Comparison of ENCODE assay signal across 1 cellular context in genomic region chr14:105398726-105399440, GRCh38.
TF ChIP-seq lines count a peak whose summit lies in the region.

No MANE protein-coding gene starts in this region.

TF ChIP-seq in HepG2, 621 proteins besides CTCF, POLR2A, EP300 and RAD21 (continued from another document):
- no peak for TF ChIP-seq PRMT3 (CRISPR knock-in tag; IDR thresholded peaks at IDR 0.05; ENCODE audit: borderline replicate concordance, low read depth)
- no peak for TF ChIP-seq SRSF4 (IDR thresholded peaks at IDR 0.05; ENCODE audit: low read depth, low read length, poor library complexity, severe bottlenecking)
- peak in 1 of 2 experiments; percentile 81; a peak in 2 of 4 replicates for TF ChIP-seq HMGXB4 (CRISPR knock-in tag; IDR thresholded peaks at IDR 0.05; ENCODE audit: borderline replicate concordance in 1 of 2, low read depth in 1 of 2)
- no peak for TF ChIP-seq ZNF24 (IDR thresholded peaks at IDR 0.05)
- TF ChIP-seq ZNF274 (CRISPR knock-in tag; IDR thresholded peaks at IDR 0.05) = peak; percentile 83; the same call in 1 of the 2 replicates
- TF ChIP-seq GPN1 (CRISPR knock-in tag; IDR thresholded peaks at IDR 0.05; ENCODE audit: borderline replicate concordance) = no peak
- no peak for TF ChIP-seq USF2 (IDR thresholded peaks at IDR 0.05; ENCODE audit: low read depth, low read length)
- TF ChIP-seq USF2 (CRISPR knock-in tag; IDR thresholded peaks at IDR 0.05; ENCODE audit: borderline replicate concordance) = no peak
- no peak for TF ChIP-seq MED13 (CRISPR knock-in tag; IDR thresholded peaks at IDR 0.05)
- no peak for TF ChIP-seq FUBP1 (CRISPR knock-in tag; IDR thresholded peaks at IDR 0.05; ENCODE audit: borderline replicate concordance)
- TF ChIP-seq EZH2 (conservative IDR thresholded peaks at IDR 0.05; ENCODE audit: low read depth, low read length) = no peak
- TF ChIP-seq ZNF484 (CRISPR knock-in tag; IDR thresholded peaks at IDR 0.05; ENCODE audit: borderline replicate concordance, low read depth) = no peak
- peak; percentile 64; the same call in 1 of the 2 replicates for TF ChIP-seq ZNF83 (CRISPR knock-in tag; IDR thresholded peaks at IDR 0.05; ENCODE audit: borderline replicate concordance)
- 0 out of 2 replicates have a peak, but pooled peaks have one; percentile 36 for TF ChIP-seq ISL2 (CRISPR knock-in tag; IDR thresholded peaks at IDR 0.05)
- 0 out of 2 replicates have a peak, but pooled peaks have one; percentile 43 for TF ChIP-seq ZBTB46 (CRISPR knock-in tag; IDR thresholded peaks at IDR 0.05; ENCODE audit: borderline replicate concordance)
- TF ChIP-seq E2F5 (CRISPR knock-in tag; conservative IDR thresholded peaks at IDR 0.05) = 0 out of 2 replicates have a peak, but pooled peaks have one; percentile 27
- TF ChIP-seq GLMP (CRISPR knock-in tag; IDR thresholded peaks at IDR 0.05; ENCODE audit: borderline replicate concordance) = no peak
- no peak for TF ChIP-seq SP1 (IDR thresholded peaks at IDR 0.05)
- TF ChIP-seq SP1 (CRISPR knock-in tag; IDR thresholded peaks at IDR 0.05) = no peak
- no peak for TF ChIP-seq PHB2 (IDR thresholded peaks at IDR 0.05; ENCODE audit: partially characterized antibody)
- TF ChIP-seq TOPORS (CRISPR knock-in tag; IDR thresholded peaks at IDR 0.05) = no peak
- peak; percentile 21; the same call in 1 of the 2 replicates for TF ChIP-seq ZNF263 (CRISPR knock-in tag; IDR thresholded peaks at IDR 0.05)
- TF ChIP-seq NFIB (CRISPR knock-in tag; IDR thresholded peaks at IDR 0.05; ENCODE audit: borderline replicate concordance) = no peak
- no peak for TF ChIP-seq ZSCAN20 (CRISPR knock-in tag; IDR thresholded peaks at IDR 0.05; ENCODE audit: borderline replicate concordance)
- 0 out of 2 replicates have a peak, but pooled peaks have one; percentile 43 for TF ChIP-seq CSRNP2 (CRISPR knock-in tag; conservative IDR thresholded peaks at IDR 0.05; ENCODE audit: low read depth)
- no peak for TF ChIP-seq ESRRA (CRISPR knock-in tag; IDR thresholded peaks at IDR 0.05; ENCODE audit: low read depth)
- no peak for TF ChIP-seq ASH2L (IDR thresholded peaks at IDR 0.05; ENCODE audit: insufficient read length, low read depth, low read length)
- TF ChIP-seq PTBP1 (IDR thresholded peaks at IDR 0.05; ENCODE audit: low read depth, low read length, poor library complexity, severe bottlenecking) = no peak
- TF ChIP-seq SRSF1 (optimal IDR thresholded peaks at IDR 0.05; ENCODE audit: low read depth, low read length) = no peak
- TF ChIP-seq HNF1A (IDR thresholded peaks at IDR 0.05; ENCODE audit: low read depth) = no peak
- TF ChIP-seq HNF1A (CRISPR knock-in tag; IDR thresholded peaks at IDR 0.05; ENCODE audit: borderline replicate concordance) = no peak; the same call in 1 of the 2 replicates
- TF ChIP-seq PRDM10 (CRISPR knock-in tag; IDR thresholded peaks at IDR 0.05; ENCODE audit: low read depth) = no peak
- TF ChIP-seq ZNF672 (CRISPR knock-in tag; IDR thresholded peaks at IDR 0.05) = no peak
- TF ChIP-seq KLF15 (CRISPR knock-in tag; IDR thresholded peaks at IDR 0.05; ENCODE audit: borderline replicate concordance) = peak; percentile 52; the same call in 1 of the 2 replicates
- TF ChIP-seq ZNF724P (CRISPR knock-in tag; IDR thresholded peaks at IDR 0.05; ENCODE audit: borderline replicate concordance) = no peak; the same call in none of the 2 replicates
- TF ChIP-seq ZNF766 (CRISPR knock-in tag; IDR thresholded peaks at IDR 0.05; ENCODE audit: borderline replicate concordance) = no peak
- peak; percentile 56; the same call in 1 of the 2 replicates for TF ChIP-seq NR2F2 (IDR thresholded peaks at IDR 0.05; ENCODE audit: borderline replicate concordance, low read depth)
- TF ChIP-seq RFX3 (CRISPR knock-in tag; IDR thresholded peaks at IDR 0.05) = no peak
- peak; percentile 67; the same call in 1 of the 2 replicates for TF ChIP-seq ZNF543 (CRISPR knock-in tag; IDR thresholded peaks at IDR 0.05)
- peak; percentile 64; the same call in 1 of the 2 replicates for TF ChIP-seq ZNF225 (CRISPR knock-in tag; IDR thresholded peaks at IDR 0.05)
- TF ChIP-seq ZBTB3 (CRISPR knock-in tag; IDR thresholded peaks at IDR 0.05; ENCODE audit: borderline replicate concordance, low read depth) = no peak; the same call in 1 of the 2 replicates
- no peak for TF ChIP-seq MBNL3 (CRISPR knock-in tag; conservative IDR thresholded peaks at IDR 0.05)
- TF ChIP-seq KDM5B (CRISPR knock-in tag; IDR thresholded peaks at IDR 0.05; ENCODE audit: borderline replicate concordance) = no peak
